ENCODE assay signal across 1 cellular context in the genomic region with DNA sequence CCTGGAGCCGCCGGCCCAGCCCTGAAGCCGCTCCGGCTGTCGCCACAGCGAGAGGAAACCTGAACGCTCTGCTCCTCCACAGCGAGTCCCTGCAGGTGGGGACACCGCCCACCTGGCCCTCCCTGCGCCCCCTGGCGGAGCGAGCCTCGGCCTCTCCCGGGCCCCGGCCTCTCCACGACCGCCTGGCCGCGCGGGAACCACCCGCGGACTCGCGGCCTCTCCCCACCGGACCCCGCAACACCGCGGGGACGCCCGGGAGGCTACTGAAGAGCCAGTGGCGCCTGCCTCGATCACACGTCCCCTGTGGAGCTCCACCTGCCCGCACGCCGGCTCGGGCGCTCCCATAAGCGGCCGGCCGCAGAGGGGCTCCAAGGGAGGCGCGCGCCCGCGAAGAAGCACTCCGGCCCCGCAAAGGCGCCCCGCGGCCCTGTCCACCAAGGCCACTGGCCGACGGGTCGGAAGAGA.
A peak's percentile ranks its signal among the peaks of the same experiment; 100 is the strongest.
TF ChIP-seq lines count a peak whose summit lies in the region.

No MANE protein-coding gene starts in this region.

TF ChIP-seq in H1, 55 proteins besides CTCF, POLR2A, EP300 and RAD21 (continued from another document):
- no peak for TF ChIP-seq CBX8 (IDR thresholded peaks at IDR 0.05; ENCODE audit: borderline replicate concordance, low read depth, low read length)
- peak; percentile 70 for TF ChIP-seq KDM4A (IDR thresholded peaks at IDR 0.05; ENCODE audit: low read depth, low read length, severe bottlenecking)
- TF ChIP-seq RFX5 (IDR thresholded peaks at IDR 0.05; ENCODE audit: borderline replicate concordance, low read depth, low read length) = no peak
- TF ChIP-seq POU5F1 (IDR thresholded peaks at IDR 0.05; ENCODE audit: low read depth, low read length) = no peak
- no peak for TF ChIP-seq NANOG (IDR thresholded peaks at IDR 0.05; ENCODE audit: insufficient read depth, low read depth, low read length, poor library complexity, severe bottlenecking)
- TF ChIP-seq RBBP5 (IDR thresholded peaks at IDR 0.05; ENCODE audit: borderline replicate concordance, low read depth, low read length) = peak; percentile 59; the same call in 1 of the 2 replicates
- TF ChIP-seq, protein P1, sequence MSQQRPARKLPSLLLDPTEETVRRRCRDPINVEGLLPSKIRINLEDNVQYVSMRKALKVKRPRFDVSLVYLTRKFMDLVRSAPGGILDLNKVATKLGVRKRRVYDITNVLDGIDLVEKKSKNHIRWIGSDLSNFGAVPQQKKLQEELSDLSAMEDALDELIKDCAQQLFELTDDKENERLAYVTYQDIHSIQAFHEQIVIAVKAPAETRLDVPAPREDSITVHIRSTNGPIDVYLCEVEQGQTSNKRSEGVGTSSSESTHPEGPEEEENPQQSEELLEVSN (IDR thresholded peaks at IDR 0.05) = peak; percentile 65
- TF ChIP-seq BCL11A (IDR thresholded peaks at IDR 0.05; ENCODE audit: low read depth in 2 of 2, low read length in 2 of 2) = no peak
- TF ChIP-seq KDM1A (IDR thresholded peaks at IDR 0.05; ENCODE audit: borderline replicate concordance, low read length) = no peak
- TF ChIP-seq SP1 (IDR thresholded peaks at IDR 0.05; ENCODE audit: low read depth, low read length) = no peak
- no peak for TF ChIP-seq SAP30 (IDR thresholded peaks at IDR 0.05; ENCODE audit: insufficient read depth, insufficient replicate concordance, low read length)
- 0 out of 2 replicates have a peak, but pooled peaks have one; percentile 15 for TF ChIP-seq SUZ12 (IDR thresholded peaks at IDR 0.05; ENCODE audit: low read length)
- TF ChIP-seq SP4 (IDR thresholded peaks at IDR 0.05; ENCODE audit: low read length) = no peak
- TF ChIP-seq JUN (IDR thresholded peaks at IDR 0.05; ENCODE audit: low read depth, low read length) = no peak
- no peak for TF ChIP-seq RNF2 (IDR thresholded peaks at IDR 0.05; ENCODE audit: borderline replicate concordance, low read depth, low read length, missing control alignments, poor library complexity, severe bottlenecking)
- TF ChIP-seq TBP (IDR thresholded peaks at IDR 0.05; ENCODE audit: low read depth, low read length) = no peak
- no peak for TF ChIP-seq JUND (IDR thresholded peaks at IDR 0.05; ENCODE audit: low read length)
- peak; percentile 75 for TF ChIP-seq BACH1 (IDR thresholded peaks at IDR 0.05; ENCODE audit: low read length)
- TF ChIP-seq BRCA1 (IDR thresholded peaks at IDR 0.05; ENCODE audit: low read depth, low read length) = no peak
- TF ChIP-seq ZNF274 (IDR thresholded peaks at IDR 0.05; ENCODE audit: borderline replicate concordance, extremely low read depth, low read length) = no peak
- TF ChIP-seq CEBPB (IDR thresholded peaks at IDR 0.05; ENCODE audit: low read depth, low read length) = no peak
- TF ChIP-seq HDAC2 (IDR thresholded peaks at IDR 0.05; ENCODE audit: borderline replicate concordance in 1 of 2, low read depth in 2 of 2, low read length in 2 of 2) = peak; percentile 9 to 84; a peak in 2 of 4 replicates
- no peak for TF ChIP-seq SIX5 (IDR thresholded peaks at IDR 0.05; ENCODE audit: low read depth, low read length)
- TF ChIP-seq, protein P2, sequence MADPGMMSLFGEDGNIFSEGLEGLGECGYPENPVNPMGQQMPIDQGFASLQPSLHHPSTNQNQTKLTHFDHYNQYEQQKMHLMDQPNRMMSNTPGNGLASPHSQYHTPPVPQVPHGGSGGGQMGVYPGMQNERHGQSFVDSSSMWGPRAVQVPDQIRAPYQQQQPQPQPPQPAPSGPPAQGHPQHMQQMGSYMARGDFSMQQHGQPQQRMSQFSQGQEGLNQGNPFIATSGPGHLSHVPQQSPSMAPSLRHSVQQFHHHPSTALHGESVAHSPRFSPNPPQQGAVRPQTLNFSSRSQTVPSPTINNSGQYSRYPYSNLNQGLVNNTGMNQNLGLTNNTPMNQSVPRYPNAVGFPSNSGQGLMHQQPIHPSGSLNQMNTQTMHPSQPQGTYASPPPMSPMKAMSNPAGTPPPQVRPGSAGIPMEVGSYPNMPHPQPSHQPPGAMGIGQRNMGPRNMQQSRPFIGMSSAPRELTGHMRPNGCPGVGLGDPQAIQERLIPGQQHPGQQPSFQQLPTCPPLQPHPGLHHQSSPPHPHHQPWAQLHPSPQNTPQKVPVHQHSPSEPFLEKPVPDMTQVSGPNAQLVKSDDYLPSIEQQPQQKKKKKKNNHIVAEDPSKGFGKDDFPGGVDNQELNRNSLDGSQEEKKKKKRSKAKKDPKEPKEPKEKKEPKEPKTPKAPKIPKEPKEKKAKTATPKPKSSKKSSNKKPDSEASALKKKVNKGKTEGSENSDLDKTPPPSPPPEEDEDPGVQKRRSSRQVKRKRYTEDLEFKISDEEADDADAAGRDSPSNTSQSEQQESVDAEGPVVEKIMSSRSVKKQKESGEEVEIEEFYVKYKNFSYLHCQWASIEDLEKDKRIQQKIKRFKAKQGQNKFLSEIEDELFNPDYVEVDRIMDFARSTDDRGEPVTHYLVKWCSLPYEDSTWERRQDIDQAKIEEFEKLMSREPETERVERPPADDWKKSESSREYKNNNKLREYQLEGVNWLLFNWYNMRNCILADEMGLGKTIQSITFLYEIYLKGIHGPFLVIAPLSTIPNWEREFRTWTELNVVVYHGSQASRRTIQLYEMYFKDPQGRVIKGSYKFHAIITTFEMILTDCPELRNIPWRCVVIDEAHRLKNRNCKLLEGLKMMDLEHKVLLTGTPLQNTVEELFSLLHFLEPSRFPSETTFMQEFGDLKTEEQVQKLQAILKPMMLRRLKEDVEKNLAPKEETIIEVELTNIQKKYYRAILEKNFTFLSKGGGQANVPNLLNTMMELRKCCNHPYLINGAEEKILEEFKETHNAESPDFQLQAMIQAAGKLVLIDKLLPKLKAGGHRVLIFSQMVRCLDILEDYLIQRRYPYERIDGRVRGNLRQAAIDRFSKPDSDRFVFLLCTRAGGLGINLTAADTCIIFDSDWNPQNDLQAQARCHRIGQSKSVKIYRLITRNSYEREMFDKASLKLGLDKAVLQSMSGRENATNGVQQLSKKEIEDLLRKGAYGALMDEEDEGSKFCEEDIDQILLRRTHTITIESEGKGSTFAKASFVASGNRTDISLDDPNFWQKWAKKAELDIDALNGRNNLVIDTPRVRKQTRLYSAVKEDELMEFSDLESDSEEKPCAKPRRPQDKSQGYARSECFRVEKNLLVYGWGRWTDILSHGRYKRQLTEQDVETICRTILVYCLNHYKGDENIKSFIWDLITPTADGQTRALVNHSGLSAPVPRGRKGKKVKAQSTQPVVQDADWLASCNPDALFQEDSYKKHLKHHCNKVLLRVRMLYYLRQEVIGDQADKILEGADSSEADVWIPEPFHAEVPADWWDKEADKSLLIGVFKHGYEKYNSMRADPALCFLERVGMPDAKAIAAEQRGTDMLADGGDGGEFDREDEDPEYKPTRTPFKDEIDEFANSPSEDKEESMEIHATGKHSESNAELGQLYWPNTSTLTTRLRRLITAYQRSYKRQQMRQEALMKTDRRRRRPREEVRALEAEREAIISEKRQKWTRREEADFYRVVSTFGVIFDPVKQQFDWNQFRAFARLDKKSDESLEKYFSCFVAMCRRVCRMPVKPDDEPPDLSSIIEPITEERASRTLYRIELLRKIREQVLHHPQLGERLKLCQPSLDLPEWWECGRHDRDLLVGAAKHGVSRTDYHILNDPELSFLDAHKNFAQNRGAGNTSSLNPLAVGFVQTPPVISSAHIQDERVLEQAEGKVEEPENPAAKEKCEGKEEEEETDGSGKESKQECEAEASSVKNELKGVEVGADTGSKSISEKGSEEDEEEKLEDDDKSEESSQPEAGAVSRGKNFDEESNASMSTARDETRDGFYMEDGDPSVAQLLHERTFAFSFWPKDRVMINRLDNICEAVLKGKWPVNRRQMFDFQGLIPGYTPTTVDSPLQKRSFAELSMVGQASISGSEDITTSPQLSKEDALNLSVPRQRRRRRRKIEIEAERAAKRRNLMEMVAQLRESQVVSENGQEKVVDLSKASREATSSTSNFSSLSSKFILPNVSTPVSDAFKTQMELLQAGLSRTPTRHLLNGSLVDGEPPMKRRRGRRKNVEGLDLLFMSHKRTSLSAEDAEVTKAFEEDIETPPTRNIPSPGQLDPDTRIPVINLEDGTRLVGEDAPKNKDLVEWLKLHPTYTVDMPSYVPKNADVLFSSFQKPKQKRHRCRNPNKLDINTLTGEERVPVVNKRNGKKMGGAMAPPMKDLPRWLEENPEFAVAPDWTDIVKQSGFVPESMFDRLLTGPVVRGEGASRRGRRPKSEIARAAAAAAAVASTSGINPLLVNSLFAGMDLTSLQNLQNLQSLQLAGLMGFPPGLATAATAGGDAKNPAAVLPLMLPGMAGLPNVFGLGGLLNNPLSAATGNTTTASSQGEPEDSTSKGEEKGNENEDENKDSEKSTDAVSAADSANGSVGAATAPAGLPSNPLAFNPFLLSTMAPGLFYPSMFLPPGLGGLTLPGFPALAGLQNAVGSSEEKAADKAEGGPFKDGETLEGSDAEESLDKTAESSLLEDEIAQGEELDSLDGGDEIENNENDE (IDR thresholded peaks at IDR 0.05; ENCODE audit: insufficient replicate concordance, low read length) = no peak
- TF ChIP-seq, protein P3, sequence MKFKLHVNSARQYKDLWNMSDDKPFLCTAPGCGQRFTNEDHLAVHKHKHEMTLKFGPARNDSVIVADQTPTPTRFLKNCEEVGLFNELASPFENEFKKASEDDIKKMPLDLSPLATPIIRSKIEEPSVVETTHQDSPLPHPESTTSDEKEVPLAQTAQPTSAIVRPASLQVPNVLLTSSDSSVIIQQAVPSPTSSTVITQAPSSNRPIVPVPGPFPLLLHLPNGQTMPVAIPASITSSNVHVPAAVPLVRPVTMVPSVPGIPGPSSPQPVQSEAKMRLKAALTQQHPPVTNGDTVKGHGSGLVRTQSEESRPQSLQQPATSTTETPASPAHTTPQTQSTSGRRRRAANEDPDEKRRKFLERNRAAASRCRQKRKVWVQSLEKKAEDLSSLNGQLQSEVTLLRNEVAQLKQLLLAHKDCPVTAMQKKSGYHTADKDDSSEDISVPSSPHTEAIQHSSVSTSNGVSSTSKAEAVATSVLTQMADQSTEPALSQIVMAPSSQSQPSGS (IDR thresholded peaks at IDR 0.05; ENCODE audit: low read length) = no peak
- TF ChIP-seq SIN3A (conservative IDR thresholded peaks at IDR 0.05 in 1 of 2, IDR thresholded peaks at IDR 0.05 in 1 of 2; ENCODE audit: low read depth in 1 of 2, low read length in 2 of 2) = peak in 1 of 2 experiments; percentile 43; a peak in 1 of 4 replicates
- no peak for TF ChIP-seq YY1 (IDR thresholded peaks at IDR 0.05; ENCODE audit: low read depth, low read length)
- TF ChIP-seq SP2 (IDR thresholded peaks at IDR 0.05; ENCODE audit: low read length) = no peak
- no peak for TF ChIP-seq CHD1 (IDR thresholded peaks at IDR 0.05; ENCODE audit: low read depth, low read length)
- no peak for TF ChIP-seq MAFK (IDR thresholded peaks at IDR 0.05; ENCODE audit: low read depth, low read length)
- no peak for TF ChIP-seq GTF2F1 (IDR thresholded peaks at IDR 0.05; ENCODE audit: borderline replicate concordance, low read depth, low read length)
- TF ChIP-seq KDM5A (IDR thresholded peaks at IDR 0.05; ENCODE audit: low read length) = no peak
- no peak for TF ChIP-seq FOSL1 (IDR thresholded peaks at IDR 0.05; ENCODE audit: insufficient read depth, low read depth, low read length)
- TF ChIP-seq RXRA (IDR thresholded peaks at IDR 0.05; ENCODE audit: insufficient read depth, low read depth, low read length) = no peak
- TF ChIP-seq POLR2AphosphoS5 (IDR thresholded peaks at IDR 0.05; ENCODE audit: low read depth, low read length) = no peak
- peak; percentile 72 for TF ChIP-seq ASH2L (IDR thresholded peaks at IDR 0.05; ENCODE audit: low read length)
- TF ChIP-seq CHD2 (IDR thresholded peaks at IDR 0.05; ENCODE audit: low read length) = no peak
- no peak for TF ChIP-seq NRF1 (IDR thresholded peaks at IDR 0.05; ENCODE audit: low read depth, low read length)
- 0 out of 2 replicates have a peak, but pooled peaks have one; percentile 31 for TF ChIP-seq PHF8 (conservative IDR thresholded peaks at IDR 0.05; ENCODE audit: low read depth, low read length)
- no peak for TF ChIP-seq TAF1 (IDR thresholded peaks at IDR 0.05; ENCODE audit: low read depth, low read length)
- TF ChIP-seq CREB1 (IDR thresholded peaks at IDR 0.05) = no peak
- no peak for TF ChIP-seq HDAC6 (IDR thresholded peaks at IDR 0.05; ENCODE audit: low read depth, low read length)
- TF ChIP-seq TAF7 (optimal IDR thresholded peaks at IDR 0.05; ENCODE audit: borderline replicate concordance, low read depth, low read length) = no peak
- TF ChIP-seq TEAD4 (IDR thresholded peaks at IDR 0.05; ENCODE audit: low read depth, low read length) = no peak
- no peak for TF ChIP-seq SRF (IDR thresholded peaks at IDR 0.05; ENCODE audit: low read depth, low read length)
- TF ChIP-seq, protein P4, sequence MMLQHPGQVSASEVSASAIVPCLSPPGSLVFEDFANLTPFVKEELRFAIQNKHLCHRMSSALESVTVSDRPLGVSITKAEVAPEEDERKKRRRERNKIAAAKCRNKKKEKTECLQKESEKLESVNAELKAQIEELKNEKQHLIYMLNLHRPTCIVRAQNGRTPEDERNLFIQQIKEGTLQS (IDR thresholded peaks at IDR 0.05; ENCODE audit: insufficient read depth, low read depth, low read length) = no peak
- no peak; the same call in 1 of the 2 replicates for TF ChIP-seq EGR1 (IDR thresholded peaks at IDR 0.05; ENCODE audit: borderline replicate concordance, low read depth, low read length)
- no peak for TF ChIP-seq CBX5 (IDR thresholded peaks at IDR 0.05; ENCODE audit: low read depth, low read length)
- TF ChIP-seq, protein P5, sequence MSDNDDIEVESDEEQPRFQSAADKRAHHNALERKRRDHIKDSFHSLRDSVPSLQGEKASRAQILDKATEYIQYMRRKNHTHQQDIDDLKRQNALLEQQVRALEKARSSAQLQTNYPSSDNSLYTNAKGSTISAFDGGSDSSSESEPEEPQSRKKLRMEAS (IDR thresholded peaks at IDR 0.05) = peak; percentile 55
- TF ChIP-seq, protein P6, sequence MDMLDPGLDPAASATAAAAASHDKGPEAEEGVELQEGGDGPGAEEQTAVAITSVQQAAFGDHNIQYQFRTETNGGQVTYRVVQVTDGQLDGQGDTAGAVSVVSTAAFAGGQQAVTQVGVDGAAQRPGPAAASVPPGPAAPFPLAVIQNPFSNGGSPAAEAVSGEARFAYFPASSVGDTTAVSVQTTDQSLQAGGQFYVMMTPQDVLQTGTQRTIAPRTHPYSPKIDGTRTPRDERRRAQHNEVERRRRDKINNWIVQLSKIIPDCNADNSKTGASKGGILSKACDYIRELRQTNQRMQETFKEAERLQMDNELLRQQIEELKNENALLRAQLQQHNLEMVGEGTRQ (IDR thresholded peaks at IDR 0.05; ENCODE audit: low read length) = no peak
- TF ChIP-seq TCF12 (IDR thresholded peaks at IDR 0.05; ENCODE audit: low read depth, low read length) = peak; percentile 48; the same call in 1 of the 2 replicates
- no peak for TF ChIP-seq EZH2 (IDR thresholded peaks at IDR 0.05; ENCODE audit: low read depth, low read length, severe bottlenecking)
- TF ChIP-seq SIRT6 (IDR thresholded peaks at IDR 0.05; ENCODE audit: low read length) = no peak
- TF ChIP-seq CTBP2 (IDR thresholded peaks at IDR 0.05; ENCODE audit: borderline replicate concordance, insufficient read depth, insufficient read length, low read length) = no peak
TF ChIP-seq in H1: peak in this region for 11.
